1 cellular context compared by ENCODE assay signal in genomic region chr6:7100072-7100750, GRCh38.
TF ChIP-seq lines count a peak whose summit lies in the region.

No MANE protein-coding gene starts in this region.

TF ChIP-seq in K562, 482 proteins besides CTCF, POLR2A, EP300 and RAD21 (continued from another document and continues in another):
- no peak for TF ChIP-seq BRD4 (IDR thresholded peaks at IDR 0.05)
- no peak for TF ChIP-seq GTF2A2 (tag; IDR thresholded peaks at IDR 0.05)
- no peak for TF ChIP-seq ZFP36 (IDR thresholded peaks at IDR 0.05; ENCODE audit: low read depth, low read length, partially characterized antibody)
- TF ChIP-seq POLR2H (tag; IDR thresholded peaks at IDR 0.05; ENCODE audit: low read depth), result no peak
- TF ChIP-seq BCOR (IDR thresholded peaks at IDR 0.05), result 0 out of 2 replicates have a peak, but pooled peaks have one; percentile 29
- no peak for TF ChIP-seq ZNF398 (CRISPR knock-in tag; IDR thresholded peaks at IDR 0.05)
- TF ChIP-seq CHAMP1 (IDR thresholded peaks at IDR 0.05), result no peak
- TF ChIP-seq E2F1 (CRISPR knock-in tag; IDR thresholded peaks at IDR 0.05), result no peak
- TF ChIP-seq ZNF280A (IDR thresholded peaks at IDR 0.05; ENCODE audit: low read depth, partially characterized antibody), result no peak
- TF ChIP-seq USF1 (CRISPR knock-in tag; IDR thresholded peaks at IDR 0.05), result no peak
- TF ChIP-seq SIN3B (IDR thresholded peaks at IDR 0.05; ENCODE audit: low read depth), result no peak
- no peak for TF ChIP-seq THRA (IDR thresholded peaks at IDR 0.05)
- TF ChIP-seq ZC3H11A (IDR thresholded peaks at IDR 0.05; ENCODE audit: low read depth, low read length), result no peak
- TF ChIP-seq ZNF277 (CRISPR knock-in tag; IDR thresholded peaks at IDR 0.05; ENCODE audit: borderline replicate concordance), result no peak
- TF ChIP-seq E2F4 (CRISPR knock-in tag; IDR thresholded peaks at IDR 0.05; ENCODE audit: low read depth), result no peak
- no peak for TF ChIP-seq STAG1 (CRISPR knock-in tag; IDR thresholded peaks at IDR 0.05; ENCODE audit: borderline replicate concordance)
- no peak for TF ChIP-seq BMI1 (IDR thresholded peaks at IDR 0.05; ENCODE audit: low read length)
- TF ChIP-seq ZMIZ1 (IDR thresholded peaks at IDR 0.05; ENCODE audit: low read depth in 2 of 2, low read length in 2 of 2), result no peak
- no peak for TF ChIP-seq CHCHD3 (CRISPR knock-in tag; IDR thresholded peaks at IDR 0.05)
- no peak for TF ChIP-seq ZNF24 (IDR thresholded peaks at IDR 0.05)
- no peak for TF ChIP-seq HMGXB4 (CRISPR knock-in tag; IDR thresholded peaks at IDR 0.05)
- TF ChIP-seq TCF7 (IDR thresholded peaks at IDR 0.05; ENCODE audit: borderline replicate concordance), result no peak
- TF ChIP-seq PHF21A (IDR thresholded peaks at IDR 0.05; ENCODE audit: borderline replicate concordance, low read depth), result no peak
- TF ChIP-seq HNRNPH1 (optimal IDR thresholded peaks at IDR 0.05; ENCODE audit: low read depth, low read length), result no peak
- no peak for TF ChIP-seq ZNF707 (CRISPR knock-in tag; conservative IDR thresholded peaks at IDR 0.05)
- TF ChIP-seq BHLHE40 (IDR thresholded peaks at IDR 0.05; ENCODE audit: low read length), result no peak
- no peak for TF ChIP-seq RNF219 (CRISPR knock-in tag; IDR thresholded peaks at IDR 0.05)
- no peak for TF ChIP-seq NELFE (IDR thresholded peaks at IDR 0.05; ENCODE audit: insufficient read depth, insufficient read length)
- TF ChIP-seq SMARCE1 (IDR thresholded peaks at IDR 0.05), result peak; percentile 36; the same call in 1 of the 2 replicates
- no peak for TF ChIP-seq ZNF146 (CRISPR knock-in tag; IDR thresholded peaks at IDR 0.05; ENCODE audit: unreplicated experiment)
- TF ChIP-seq MCM7 (IDR thresholded peaks at IDR 0.05), result no peak
- no peak for TF ChIP-seq TBL1XR1 (IDR thresholded peaks at IDR 0.05; ENCODE audit: low read length in 2 of 2)
- no peak for TF ChIP-seq MBD2 (IDR thresholded peaks at IDR 0.05; ENCODE audit: borderline replicate concordance, low read depth)
- no peak for TF ChIP-seq ZBTB9 (CRISPR knock-in tag; IDR thresholded peaks at IDR 0.05)
- TF ChIP-seq ZNF280B (CRISPR knock-in tag; IDR thresholded peaks at IDR 0.05), result no peak
